ENCODE assay signal across 14 cellular contexts in the genomic region with DNA sequence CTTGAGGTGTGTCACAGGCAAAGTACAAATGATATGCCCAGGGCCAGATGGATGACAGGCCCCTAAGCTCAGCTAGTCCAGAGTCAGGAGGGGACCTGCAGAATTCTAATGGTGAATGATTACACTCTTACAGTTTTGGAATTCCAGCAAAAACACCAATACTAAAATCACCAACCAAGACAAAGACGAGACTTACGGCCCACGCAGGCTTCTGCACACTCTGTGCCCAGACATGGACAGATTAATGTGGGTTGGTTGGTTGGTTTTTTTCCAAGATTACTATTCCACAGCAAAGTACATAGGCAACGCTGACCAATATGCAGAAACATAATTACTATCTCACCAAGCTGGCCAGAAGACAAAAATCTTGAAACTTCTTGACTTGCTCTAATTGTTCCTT. TPM values are rescaled to one million over a fixed set of nuclear protein-coding genes. Genes with fewer than 3 reads are reported as not detected.
A peak's percentile ranks its signal among the peaks of the same experiment; 100 is the strongest.
DNase-seq lines count a peak whose midpoint lies in the region; ATAC-seq and TF ChIP-seq lines count a peak whose summit lies in the region.
"Had no signal": no experiment of that assay in that cellular context is flagged by ENCODE, and none has a peak within 500 bp of the region (broad histone marks: within the 10 kb centered on the region; RNA-seq: fewer than 3 reads in every experiment).

No MANE protein-coding gene starts in this region.

- no peak for TF ChIP-seq POLR2A in gastrocnemius medialis (IDR thresholded peaks at IDR 0.05)

- 84% methylated on average over 3 of the region's 4 CpGs; no CpG with 5 or more reads in 1 of the 2 experiments for WGBS in endodermal cell (ENCODE audit: insufficient coverage in 1 of 2, insufficient read length in 1 of 2), 2 experiments

- H3K9me3 ChIP-seq in lower lobe of right lung (no peaks in the 10 kb centered on the region), gastrocnemius medialis (no peaks in the 10 kb centered on the region), endodermal cell (ENCODE audit: control insufficient read depth, low read length) (no peaks in the 10 kb centered on the region)

- in situ Hi-C loops in gastrocnemius medialis (cut with MboI; ENCODE audit: low sequenced_read_pairs in 4 of 4): loop anchor here in 2 of 4 donors (25.0 kb wide), 2 partner anchors 119 to 156 kb away; a partner anchor contains a TSS

- peak overlapping the region; percentile 2 to 32 for H3K27ac Mint-ChIP-seq in natural killer cell
- H3K27ac Mint-ChIP-seq in natural killer cell treated with Interleukin-12 subunit alpha and Interleukin-12 subunit beta and Interleukin-15 and Interleukin-18, amount 100 ng/mL, for 72 hours: no peak overlapping the region
- no peak overlapping the region for H3K27ac Mint-ChIP-seq in endodermal cell
- no peak overlapping the region for H3K27ac Mint-ChIP-seq in activated CD8-positive, alpha-beta T cell treated with anti-CD3 and anti-CD28 coated beads for 36 hours
- H3K27ac Mint-ChIP-seq: GM23338 had no signal

- no peak overlapping the region for H3K9ac ChIP-seq in endodermal cell (ENCODE audit: extremely low read depth, low read length, poor library complexity, severe bottlenecking)

- H3K4me1 Mint-ChIP-seq in natural killer cell: peaks cover 52 to 62% of the 10 kb centered on the region in 2 donors
- peaks cover 23 to 42% of the 10 kb centered on the region in 2 donors for H3K4me1 Mint-ChIP-seq in natural killer cell treated with Interleukin-12 subunit alpha and Interleukin-12 subunit beta and Interleukin-15 and Interleukin-18, amount 100 ng/mL, for 72 hours (ENCODE audit: low read depth in 2 of 2)
- H3K4me1 Mint-ChIP-seq in endodermal cell: peaks cover 7% of the 10 kb centered on the region
- peaks cover 14% of the 10 kb centered on the region for H3K4me1 Mint-ChIP-seq in activated CD8-positive, alpha-beta T cell treated with anti-CD3 and anti-CD28 coated beads for 36 hours (ENCODE audit: low read depth)

- CTCF ChIA-PET in activated CD8-positive, alpha-beta T cell treated with anti-CD3 and anti-CD28 coated beads for 36 hours (lab: Charles Lee): no interaction called here

- no peaks in the 10 kb centered on the region for H3K27me3 Mint-ChIP-seq in natural killer cell (ENCODE audit: low read depth in 2 of 2)
- H3K27me3 Mint-ChIP-seq in natural killer cell treated with Interleukin-12 subunit alpha and Interleukin-12 subunit beta and Interleukin-15 and Interleukin-18, amount 100 ng/mL, for 72 hours: no peaks in the 10 kb centered on the region
- peaks cover 7% of the 10 kb centered on the region for H3K27me3 Mint-ChIP-seq in endodermal cell (ENCODE audit: insufficient read depth)
- H3K27me3 Mint-ChIP-seq in activated CD8-positive, alpha-beta T cell treated with anti-CD3 and anti-CD28 coated beads for 36 hours: no peaks in the 10 kb centered on the region
- H3K27me3 Mint-ChIP-seq: CD4-positive, alpha-beta memory T cell had no signal

- TF ChIP-seq CTCF in natural killer cell (IDR thresholded peaks at IDR 0.05) (no peak), lower lobe of right lung (IDR thresholded peaks at IDR 0.05) (no peak), gastrocnemius medialis (IDR thresholded peaks at IDR 0.05 in 4 of 5, conservative IDR thresholded peaks at IDR 0.05 in 1 of 5) (no peak), endodermal cell (conservative IDR thresholded peaks at IDR 0.05) (no peak)
- no peak for TF ChIP-seq CTCF in activated CD8-positive, alpha-beta T cell treated with anti-CD3 and anti-CD28 coated beads for 36 hours (IDR thresholded peaks at IDR 0.05)

- H3K27me3 ChIP-seq in lower lobe of right lung (ENCODE audit: low read depth) (no peaks in the 10 kb centered on the region), gastrocnemius medialis (no peaks in the 10 kb centered on the region), endodermal cell (ENCODE audit: control insufficient read depth, insufficient read depth, low read length, poor library complexity, severe bottlenecking) (no peaks in the 10 kb centered on the region)

- no peak overlapping the region for H3K4me3 Mint-ChIP-seq in natural killer cell
- no peak overlapping the region for H3K4me3 Mint-ChIP-seq in natural killer cell treated with Interleukin-12 subunit alpha and Interleukin-12 subunit beta and Interleukin-15 and Interleukin-18, amount 100 ng/mL, for 72 hours
- H3K4me3 Mint-ChIP-seq in endodermal cell: no peak overlapping the region
- H3K4me3 Mint-ChIP-seq in activated CD8-positive, alpha-beta T cell treated with anti-CD3 and anti-CD28 coated beads for 36 hours: no peak overlapping the region
- H3K4me3 Mint-ChIP-seq: GM23338 had no signal

- peaks cover 32% of the 10 kb centered on the region for H3K4me1 ChIP-seq in lower lobe of right lung
- peaks cover 25 to 31% of the 10 kb centered on the region in 2 donors for H3K4me1 ChIP-seq in gastrocnemius medialis
- H3K4me1 ChIP-seq in endodermal cell (ENCODE audit: control insufficient read depth, insufficient read depth, low read length): no peaks in the 10 kb centered on the region

- no peaks in the 10 kb centered on the region for H3K9me3 Mint-ChIP-seq in natural killer cell
- H3K9me3 Mint-ChIP-seq in natural killer cell treated with Interleukin-12 subunit alpha and Interleukin-12 subunit beta and Interleukin-15 and Interleukin-18, amount 100 ng/mL, for 72 hours: no peaks in the 10 kb centered on the region
- peaks cover 2% of the 10 kb centered on the region for H3K9me3 Mint-ChIP-seq in endodermal cell
- no peaks in the 10 kb centered on the region for H3K9me3 Mint-ChIP-seq in activated CD8-positive, alpha-beta T cell treated with anti-CD3 and anti-CD28 coated beads for 36 hours
- H3K9me3 Mint-ChIP-seq: CD4-positive, alpha-beta memory T cell; GM23338 had no signal

- H3K4me3 ChIP-seq in lower lobe of right lung (no peak overlapping the region), gastrocnemius medialis (no peak overlapping the region), endodermal cell (ENCODE audit: low read length) (no peak overlapping the region)
- H3K4me3 ChIP-seq: GM12878, GM23338 had no signal

- intact Hi-C loops in natural killer cell (cut with micrococcal nuclease): no loop called here
- intact Hi-C loops in lower lobe of right lung (cut with DNase I): no loop called here
- intact Hi-C loops in gastrocnemius medialis (cut with DNase I; ENCODE audit: low total_unique reads): no loop called here
- intact Hi-C loops in activated CD8-positive, alpha-beta T cell treated with anti-CD3 and anti-CD28 coated beads for 36 hours (cut with micrococcal nuclease): loop anchor here (2.0 kb wide), 1 partner anchor 52 kb away; no protein-coding TSS in a partner anchor

- H3K27ac ChIP-seq in lower lobe of right lung (no peak overlapping the region), gastrocnemius medialis (peak overlapping the region in 3 of 4 donors; percentile 20 to 55 (median 43)), endodermal cell (ENCODE audit: low read depth, low read length) (no peak overlapping the region)
- H3K27ac ChIP-seq: C4-2B had no signal

- H3K36me3 Mint-ChIP-seq in natural killer cell (no peaks in the 10 kb centered on the region), endodermal cell (ENCODE audit: low read depth) (no peaks in the 10 kb centered on the region)
- H3K36me3 Mint-ChIP-seq in natural killer cell treated with Interleukin-12 subunit alpha and Interleukin-12 subunit beta and Interleukin-15 and Interleukin-18, amount 100 ng/mL, for 72 hours: no peaks in the 10 kb centered on the region
- peaks cover 5% of the 10 kb centered on the region for H3K36me3 Mint-ChIP-seq in activated CD8-positive, alpha-beta T cell treated with anti-CD3 and anti-CD28 coated beads for 36 hours (ENCODE audit: low read depth)

- H3K36me3 ChIP-seq in lower lobe of right lung (peaks cover 21% of the 10 kb centered on the region), gastrocnemius medialis (peaks cover 0 to 3% of the 10 kb centered on the region in 2 donors), endodermal cell (ENCODE audit: control insufficient read depth, insufficient read depth, low read length) (no peaks in the 10 kb centered on the region)

- POLR2A ChIA-PET in activated CD8-positive, alpha-beta T cell treated with anti-CD3 and anti-CD28 coated beads for 36 hours (lab: Charles Lee): no interaction called here

- no peak for ATAC-seq in natural killer cell
- no peak for ATAC-seq in natural killer cell treated with Interleukin-12 subunit alpha and Interleukin-12 subunit beta and Interleukin-15 and Interleukin-18, amount 100 ng/mL, for 72 hours
- no peak for ATAC-seq in lower lobe of right lung
- no peak for ATAC-seq in gastrocnemius medialis
- no peak for ATAC-seq in activated CD8-positive, alpha-beta T cell treated with anti-CD3 and anti-CD28 coated beads for 36 hours
- ATAC-seq: GM12878, GM23338 had no signal

- DNase-seq in natural killer cell (no peak), lower lobe of right lung (peak; percentile 1), gastrocnemius medialis (no peak), endodermal cell (no peak), HUDEP-2 (lab: John Stamatoyannopoulos, UW; ENCODE audit: unreplicated experiment in 76 of 76) (no peak)
- DNase-seq in natural killer cell treated with Interleukin-12 subunit alpha and Interleukin-12 subunit beta and Interleukin-15 and Interleukin-18, amount 100 ng/mL, for 72 hours (ENCODE audit: low spot score): no peak
- DNase-seq in activated CD8-positive, alpha-beta T cell treated with anti-CD3 and anti-CD28 coated beads for 36 hours: no peak
- DNase-seq: ACHN; CD4-positive, alpha-beta memory T cell; DMS79; H7 had no signal

RNA-seq across cellular contexts. Expression of a gene that starts 9.7 kb away (rescaled TPM):
- total RNA-seq in natural killer cell (10 to 100 TPM; 28.0 to 52.4 (median 38.3) TPM), lower lobe of right lung (43.2 TPM), gastrocnemius medialis (100 to 1,000 TPM in 3 of 4 donors, 10 to 100 TPM in 1; 84.9 to 223 (median 163) TPM), endodermal cell (1 to 10 TPM; 1.2 to 3.3 TPM)
- 10 to 100 TPM; 11.1 to 23.6 TPM for total RNA-seq in natural killer cell treated with Interleukin-12 subunit alpha and Interleukin-12 subunit beta and Interleukin-15 and Interleukin-18, amount 100 ng/mL, for 72 hours
- polyA plus RNA-seq in endodermal cell (2013, experiment 1 of 2): 4.6 TPM
- polyA plus RNA-seq in endodermal cell (2013, experiment 2 of 2): 4.6 TPM
- total RNA-seq in activated CD8-positive, alpha-beta T cell treated with anti-CD3 and anti-CD28 coated beads for 36 hours: 1 to 10 TPM; 4.1 to 4.8 TPM

Comparison
In these comparisons a context has a peak if more than half of its experiments do, and no peak if none do; other contexts are left out.
1. H3K27ac Mint-ChIP-seq: peak in natural killer cell (2 of 2); none in natural killer cell treated with Interleukin-12 subunit alpha and Interleukin-12 subunit beta and Interleukin-15 and Interleukin-18, amount 100 ng/mL, for 72 hours (0 of 2), endodermal cell (single experiment) and activated CD8-positive, alpha-beta T cell treated with anti-CD3 and anti-CD28 coated beads for 36 hours (single experiment).
2. H3K27ac ChIP-seq: peak in gastrocnemius medialis (3 of 4); none in lower lobe of right lung (single experiment) and endodermal cell (single experiment).